In the genomic region with DNA sequence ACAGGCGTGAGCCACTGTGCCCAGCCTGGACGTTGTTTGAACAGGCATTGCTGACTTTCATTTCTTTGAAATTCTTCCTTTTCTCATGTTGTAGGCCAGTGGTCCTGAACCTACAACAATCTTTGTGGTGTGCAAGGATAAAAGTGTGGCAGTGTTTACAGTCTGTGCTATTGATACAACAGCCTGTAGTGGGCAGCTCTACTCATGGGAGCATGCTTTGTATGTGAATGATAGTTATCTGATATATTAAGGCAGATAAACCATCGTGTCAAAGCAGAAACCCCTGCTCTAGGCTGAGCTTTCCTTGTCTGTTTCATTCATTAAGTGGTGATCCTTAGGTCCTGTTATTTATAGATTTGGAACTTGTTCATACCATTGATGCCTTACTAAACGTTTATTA, we compare ENCODE assay signal across 12 cellular contexts.
"Had no signal": no experiment of that assay in that cellular context is flagged by ENCODE, and none has a peak within 500 bp of the region (broad histone marks: within the 10 kb centered on the region; RNA-seq: fewer than 3 reads in every experiment).

No MANE protein-coding gene starts in this region.

- H3K27ac ChIP-seq: dorsolateral prefrontal cortex, lower lobe of right lung, tibial artery, vagina had no signal

- H3K36me3 ChIP-seq: lower lobe of right lung had no signal

- H3K4me3 Mint-ChIP-seq: activated T-helper 17 cell treated with anti-CD3 and anti-CD28 coated beads, Interleukin-2, amount 50 U/mL, for 72 hours; stimulated activated effector memory CD8-positive, alpha-beta T cell treated with anti-CD3 and anti-CD28 coated beads, Interleukin-12 subunit alpha, Interleukin-12 subunit beta, amount 100 ng/mL, for 72 hours had no signal

- H3K9me3 Mint-ChIP-seq: activated T-helper 17 cell treated with anti-CD3 and anti-CD28 coated beads, Interleukin-2, amount 50 U/mL, for 72 hours; stimulated activated effector memory CD8-positive, alpha-beta T cell treated with anti-CD3 and anti-CD28 coated beads, Interleukin-12 subunit alpha, Interleukin-12 subunit beta, amount 100 ng/mL, for 72 hours had no signal

- ATAC-seq: activated T-helper 17 cell treated with anti-CD3 and anti-CD28 coated beads, Interleukin-2, amount 50 U/mL, for 72 hours; left colon; lower lobe of right lung; stimulated activated effector memory CD8-positive, alpha-beta T cell treated with anti-CD3 and anti-CD28 coated beads, Interleukin-12 subunit alpha, Interleukin-12 subunit beta, amount 100 ng/mL, for 72 hours had no signal

- H3K27ac Mint-ChIP-seq: activated T-helper 17 cell treated with anti-CD3 and anti-CD28 coated beads, Interleukin-2, amount 50 U/mL, for 72 hours; stimulated activated effector memory CD8-positive, alpha-beta T cell treated with anti-CD3 and anti-CD28 coated beads, Interleukin-12 subunit alpha, Interleukin-12 subunit beta, amount 100 ng/mL, for 72 hours had no signal

- H3K4me1 ChIP-seq: lower lobe of right lung, tibial artery, vagina had no signal

- H3K27me3 Mint-ChIP-seq: activated T-helper 17 cell treated with anti-CD3 and anti-CD28 coated beads, Interleukin-2, amount 50 U/mL, for 72 hours had no signal

- H3K9me3 ChIP-seq: lower lobe of right lung, tibial artery, vagina had no signal

- H3K27me3 ChIP-seq: dorsolateral prefrontal cortex, tibial artery, vagina had no signal

- H3K4me3 ChIP-seq: dorsolateral prefrontal cortex, lower lobe of right lung, tibial artery, vagina had no signal

- DNase-seq: activated CD4-positive, alpha-beta T cell treated with anti-CD3 and anti-CD28 coated beads for 1 hour; activated CD4-positive, alpha-beta T cell treated with anti-CD3 and anti-CD28 coated beads, Interleukin-2, amount 50 U/mL, for 48 hours; activated naive CD4-positive, alpha-beta T cell treated with anti-CD3 and anti-CD28 coated beads, Interleukin-2, amount 50 U/mL, for 16 hours; dorsolateral prefrontal cortex; left colon; lower lobe of right lung; midbrain; posterior cingulate gyrus; tibial artery had no signal
